ENCODE assay signal across 8 cellular contexts in the genomic region with DNA sequence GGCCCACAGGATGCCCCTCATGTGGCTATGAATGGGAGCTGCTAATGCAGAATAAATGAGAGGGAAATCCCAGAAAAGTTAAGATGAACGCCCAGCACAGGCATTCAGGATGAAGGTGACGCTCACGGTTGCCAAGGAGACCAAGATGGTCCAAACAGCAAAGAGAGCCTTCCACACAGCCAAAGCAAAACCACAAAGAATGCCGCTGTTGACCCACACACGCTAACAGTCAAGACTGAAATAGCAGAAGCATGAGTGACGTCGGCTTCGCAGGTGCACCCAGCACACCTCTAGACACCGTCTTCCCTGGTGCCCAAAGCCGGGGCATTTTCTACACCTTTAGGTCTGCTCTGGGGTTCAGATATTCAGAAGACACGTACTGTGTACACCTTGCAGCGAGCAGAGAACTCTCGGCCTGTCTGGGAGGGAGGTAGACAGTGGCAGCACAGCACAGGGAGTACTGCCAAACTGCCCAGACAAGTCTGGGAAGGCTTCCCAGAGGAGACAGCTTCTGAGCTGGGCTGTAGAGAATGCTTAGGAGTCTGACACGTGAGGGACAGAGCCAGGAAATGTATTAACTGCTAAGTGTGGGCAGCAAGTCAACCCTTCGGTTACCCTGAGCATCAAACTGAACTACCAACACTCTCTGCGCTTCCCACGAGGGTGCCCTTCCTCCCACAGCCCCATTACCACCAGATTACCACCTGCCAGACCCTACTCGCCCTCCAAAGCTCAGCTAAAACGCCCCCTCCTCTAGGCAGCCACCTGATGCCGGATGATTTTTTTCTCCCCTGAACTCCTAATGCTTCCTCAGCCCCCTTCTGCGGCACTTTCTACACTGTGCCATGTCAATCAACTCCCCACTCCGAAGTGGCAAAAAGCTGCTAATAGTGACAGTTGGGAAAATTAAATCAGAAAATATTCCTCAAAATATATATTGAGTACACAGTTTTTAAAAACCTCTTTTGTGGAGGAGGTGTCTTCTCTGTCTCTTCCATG. TPM values are rescaled to one million over a fixed set of nuclear protein-coding genes. Genes with fewer than 3 reads are reported as not detected.
DNase-seq lines count a peak whose midpoint lies in the region; ATAC-seq lines count a peak whose summit lies in the region.

No MANE protein-coding gene starts in this region.

- peaks cover 46% of the 10 kb centered on the region for H3K36me3 Mint-ChIP-seq in stimulated activated effector memory CD8-positive, alpha-beta T cell treated with anti-CD3 and anti-CD28 coated beads, Interleukin-12 subunit alpha, Interleukin-12 subunit beta, amount 100 ng/mL, for 72 hours

- H3K9me3 Mint-ChIP-seq in stimulated activated effector memory CD8-positive, alpha-beta T cell treated with anti-CD3 and anti-CD28 coated beads, Interleukin-12 subunit alpha, Interleukin-12 subunit beta, amount 100 ng/mL, for 72 hours: no peaks in the 10 kb centered on the region

- H3K27ac Mint-ChIP-seq in stimulated activated effector memory CD8-positive, alpha-beta T cell treated with anti-CD3 and anti-CD28 coated beads, Interleukin-12 subunit alpha, Interleukin-12 subunit beta, amount 100 ng/mL, for 72 hours: peak overlapping the region; percentile 93

- peaks cover 45 to 51% of the 10 kb centered on the region in 2 donors for H3K4me1 ChIP-seq in duodenal mucosa (ENCODE audit: control insufficient read depth in 1 of 2, insufficient read depth in 2 of 2, low read length in 2 of 2)

- no peak overlapping the region for H3K4me3 ChIP-seq in duodenal mucosa (ENCODE audit: low read depth in 1 of 2, low read length in 2 of 2)

- peaks cover 86% of the 10 kb centered on the region for H3K4me1 Mint-ChIP-seq in stimulated activated effector memory CD8-positive, alpha-beta T cell treated with anti-CD3 and anti-CD28 coated beads, Interleukin-12 subunit alpha, Interleukin-12 subunit beta, amount 100 ng/mL, for 72 hours

- H3K36me3 ChIP-seq in duodenal mucosa (ENCODE audit: control insufficient read depth in 1 of 2, insufficient read depth in 2 of 2, low read length in 2 of 2): no peaks in the 10 kb centered on the region

- peak; percentile 61 for ATAC-seq in GM19438 (IDR thresholded peaks at IDR 0.05; ENCODE audit: low read depth, unreplicated experiment)
- ATAC-seq in HG03442 (IDR thresholded peaks at IDR 0.05; ENCODE audit: unreplicated experiment): peak; percentile 58
- peak; percentile 72 for ATAC-seq in stimulated activated effector memory CD8-positive, alpha-beta T cell treated with anti-CD3 and anti-CD28 coated beads, Interleukin-12 subunit alpha, Interleukin-12 subunit beta, amount 100 ng/mL, for 72 hours

- H3K9ac ChIP-seq in duodenal mucosa (ENCODE audit: low read depth in 1 of 2, low read length in 2 of 2): peak overlapping the region in 1 of 2 donors; percentile 14

- peak overlapping the region; percentile 64 for H3K27ac ChIP-seq in duodenal mucosa (ENCODE audit: low read depth, low read length)

- DNase-seq in ELR (ENCODE audit: low read depth) (peak; percentile 49), T-helper 22 cell (ENCODE audit: low read depth) (peak; percentile 94), COR-L47 (lab: John Stamatoyannopoulos, UW) (no peak), mucosa of gallbladder (ENCODE audit: low spot score) (no peak)
- peak in 1 of 2 donors; percentile 76 for DNase-seq in stimulated activated effector memory CD8-positive, alpha-beta T cell treated with anti-CD3 and anti-CD28 coated beads, Interleukin-12 subunit alpha, Interleukin-12 subunit beta, amount 100 ng/mL, for 72 hours (ENCODE audit: low spot score in 2 of 2)

- no peaks in the 10 kb centered on the region for H3K9me3 ChIP-seq in duodenal mucosa (ENCODE audit: control insufficient read depth in 1 of 2, low read length in 2 of 2)

- H3K27me3 ChIP-seq in duodenal mucosa (ENCODE audit: control insufficient read depth in 1 of 2, insufficient read depth in 2 of 2, low read length in 2 of 2): no peaks in the 10 kb centered on the region

- H3K4me3 Mint-ChIP-seq in stimulated activated effector memory CD8-positive, alpha-beta T cell treated with anti-CD3 and anti-CD28 coated beads, Interleukin-12 subunit alpha, Interleukin-12 subunit beta, amount 100 ng/mL, for 72 hours: peak overlapping the region; percentile 68

RNA-seq across cellular contexts. Expression of gene CCDC88C, which starts 50.1 kb away (rescaled TPM):
- total RNA-seq in mucosa of gallbladder: 78.5 TPM

Comparison
In these comparisons a context has a peak if more than half of its experiments do, and no peak if none do; other contexts are left out.
1. DNase-seq: peak in ELR (single experiment) and T-helper 22 cell (single experiment); none in COR-L47 (single experiment) and mucosa of gallbladder (single experiment).
2. Peak in every context shown above with its lines, with median percentiles within 50 percentile points of each other: ATAC-seq.